In the genomic region with DNA sequence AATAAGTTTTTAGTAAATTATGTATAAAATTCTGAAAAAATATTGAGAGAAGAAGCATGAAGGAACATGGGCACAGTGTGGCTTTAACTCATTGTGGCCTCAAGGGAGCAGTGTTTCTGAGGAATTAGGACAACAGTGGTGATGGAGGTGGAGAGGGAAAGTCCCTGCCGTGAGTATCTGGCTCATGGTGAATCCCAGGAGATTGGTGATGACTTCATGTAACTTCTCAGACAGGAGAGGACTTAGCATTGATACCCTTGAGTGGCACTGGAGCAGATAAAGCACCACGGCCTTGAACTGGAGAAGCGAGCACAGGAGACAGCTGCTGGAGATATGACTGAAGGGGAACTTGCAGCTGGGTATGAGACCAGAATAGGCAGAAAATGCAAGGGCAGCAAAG, we compare ENCODE assay signal across 9 cellular contexts. TPM values are rescaled to one million over a fixed set of nuclear protein-coding genes. Genes with fewer than 3 reads are reported as not detected.
DNase-seq lines count a peak whose midpoint lies in the region; ATAC-seq and TF ChIP-seq lines count a peak whose summit lies in the region.
"Had no signal": no experiment of that assay in that cellular context is flagged by ENCODE, and none has a peak within 500 bp of the region (broad histone marks: within the 10 kb centered on the region; RNA-seq: fewer than 3 reads in every experiment).

No MANE protein-coding gene starts in this region.

- no peaks in the 10 kb centered on the region for H3K4me1 ChIP-seq in Peyer's patch
- H3K4me1 ChIP-seq: Caco-2 had no signal

- no peak overlapping the region for H3K27ac ChIP-seq in brain microvascular endothelial cell
- no peak overlapping the region for H3K27ac ChIP-seq in Peyer's patch

- no peak for DNase-seq in activated CD4-positive, alpha-beta T cell treated with anti-CD3 and anti-CD28 coated beads for 36 hours
- no peak for DNase-seq in activated CD4-positive, alpha-beta T cell treated with anti-CD3 and anti-CD28 coated beads, Interleukin-2, amount 50 U/mL, for 48 hours
- DNase-seq in NCI-H2171 (lab: John Stamatoyannopoulos, UW) (peak; percentile 29), brain microvascular endothelial cell (peak; percentile 88), pons (ENCODE audit: low spot score) (peak; percentile 39), Peyer's patch (no peak)
- DNase-seq in stimulated activated naive CD8-positive, alpha-beta T cell treated with anti-CD3 and anti-CD28 coated beads, Interleukin-15, amount 100 ng/mL, for 72 hours = no peak

- intact Hi-C loops in activated CD4-positive, alpha-beta T cell treated with anti-CD3 and anti-CD28 coated beads for 36 hours (cut with DNase I, micrococcal nuclease) = no loop called here

- no peaks in the 10 kb centered on the region for H3K4me1 Mint-ChIP-seq in activated CD4-positive, alpha-beta T cell treated with anti-CD3 and anti-CD28 coated beads for 36 hours
- no peaks in the 10 kb centered on the region for H3K4me1 Mint-ChIP-seq in stimulated activated naive CD8-positive, alpha-beta T cell treated with anti-CD3 and anti-CD28 coated beads, Interleukin-15, amount 100 ng/mL, for 72 hours

- no peaks in the 10 kb centered on the region for H3K36me3 Mint-ChIP-seq in activated CD4-positive, alpha-beta T cell treated with anti-CD3 and anti-CD28 coated beads for 36 hours (ENCODE audit: low read depth)

- H3K36me3 ChIP-seq in brain microvascular endothelial cell (replicated peaks) (no peaks in the 10 kb centered on the region), Peyer's patch (no peaks in the 10 kb centered on the region)

- TF ChIP-seq POLR2A in Peyer's patch (IDR thresholded peaks at IDR 0.05) = no peak

- H3K4me3 Mint-ChIP-seq in activated CD4-positive, alpha-beta T cell treated with anti-CD3 and anti-CD28 coated beads for 36 hours = no peak overlapping the region
- H3K4me3 Mint-ChIP-seq in stimulated activated naive CD8-positive, alpha-beta T cell treated with anti-CD3 and anti-CD28 coated beads, Interleukin-15, amount 100 ng/mL, for 72 hours = no peak overlapping the region

- H3K9me3 Mint-ChIP-seq in activated CD4-positive, alpha-beta T cell treated with anti-CD3 and anti-CD28 coated beads for 36 hours (ENCODE audit: low read depth) = peaks cover 8% of the 10 kb centered on the region
- H3K9me3 Mint-ChIP-seq in stimulated activated naive CD8-positive, alpha-beta T cell treated with anti-CD3 and anti-CD28 coated beads, Interleukin-15, amount 100 ng/mL, for 72 hours = peaks cover 12 to 15% of the 10 kb centered on the region in 2 donors

- ATAC-seq in activated CD4-positive, alpha-beta T cell treated with anti-CD3 and anti-CD28 coated beads for 36 hours = peak; percentile 33
- ATAC-seq in HG02852 (IDR thresholded peaks at IDR 0.05; ENCODE audit: unreplicated experiment) = peak; percentile 96
- ATAC-seq in stimulated activated naive CD8-positive, alpha-beta T cell treated with anti-CD3 and anti-CD28 coated beads, Interleukin-15, amount 100 ng/mL, for 72 hours = no peak

- H3K27me3 ChIP-seq in brain microvascular endothelial cell (replicated peaks) (no peaks in the 10 kb centered on the region), Peyer's patch (no peaks in the 10 kb centered on the region)

- H3K4me3 ChIP-seq in brain microvascular endothelial cell (ENCODE audit: low read depth, low read length) = no peak overlapping the region
- no peak overlapping the region for H3K4me3 ChIP-seq in Peyer's patch

- in situ Hi-C loops in brain microvascular endothelial cell (cut with HindIII; ENCODE audit: low pct_ligation_motif_present, low sequenced_read_pairs) = no loop called here

- no peaks in the 10 kb centered on the region for H3K27me3 Mint-ChIP-seq in activated CD4-positive, alpha-beta T cell treated with anti-CD3 and anti-CD28 coated beads for 36 hours
- H3K27me3 Mint-ChIP-seq in stimulated activated naive CD8-positive, alpha-beta T cell treated with anti-CD3 and anti-CD28 coated beads, Interleukin-15, amount 100 ng/mL, for 72 hours = no peaks in the 10 kb centered on the region

- POLR2A ChIA-PET in activated CD4-positive, alpha-beta T cell treated with anti-CD3 and anti-CD28 coated beads for 36 hours (lab: Charles Lee) = no interaction called here

- CTCF ChIA-PET in activated CD4-positive, alpha-beta T cell treated with anti-CD3 and anti-CD28 coated beads for 36 hours (lab: Charles Lee) = no interaction called here

- H3K9me3 ChIP-seq in Peyer's patch = no peaks in the 10 kb centered on the region
- H3K9me3 ChIP-seq: Caco-2 had no signal

- H3K27ac Mint-ChIP-seq in activated CD4-positive, alpha-beta T cell treated with anti-CD3 and anti-CD28 coated beads for 36 hours = no peak overlapping the region
- no peak overlapping the region for H3K27ac Mint-ChIP-seq in stimulated activated naive CD8-positive, alpha-beta T cell treated with anti-CD3 and anti-CD28 coated beads, Interleukin-15, amount 100 ng/mL, for 72 hours

- peak; percentile 76 for TF ChIP-seq CTCF in brain microvascular endothelial cell (IDR thresholded peaks at IDR 0.05; ENCODE audit: low read depth, low read length, missing control alignments)
- no peak for TF ChIP-seq CTCF in Peyer's patch (IDR thresholded peaks at IDR 0.05)

RNA-seq across cellular contexts. Expression of a gene that starts 35.0 kb away (rescaled TPM):
- not detected for total RNA-seq in activated CD4-positive, alpha-beta T cell treated with anti-CD3 and anti-CD28 coated beads for 36 hours
- total RNA-seq in Peyer's patch = 1 to 10 TPM in 2 of 4 donors, under 1 TPM in 1, not detected in 1; 0.85 to 3.3 (median 1.1) TPM
- total RNA-seq: Caco-2 had no signal

Comparison
In these comparisons a context has a peak if more than half of its experiments do, and no peak if none do; other contexts are left out.
1. DNase-seq: peak in NCI-H2171 (single experiment), brain microvascular endothelial cell (single experiment) and pons (single experiment); none in activated CD4-positive, alpha-beta T cell treated with anti-CD3 and anti-CD28 coated beads for 36 hours (single experiment), activated CD4-positive, alpha-beta T cell treated with anti-CD3 and anti-CD28 coated beads, Interleukin-2, amount 50 U/mL, for 48 hours (0 of 2), Peyer's patch (0 of 3) and stimulated activated naive CD8-positive, alpha-beta T cell treated with anti-CD3 and anti-CD28 coated beads, Interleukin-15, amount 100 ng/mL, for 72 hours (0 of 2).